9 cellular contexts compared by ENCODE assay signal in the genomic region with DNA sequence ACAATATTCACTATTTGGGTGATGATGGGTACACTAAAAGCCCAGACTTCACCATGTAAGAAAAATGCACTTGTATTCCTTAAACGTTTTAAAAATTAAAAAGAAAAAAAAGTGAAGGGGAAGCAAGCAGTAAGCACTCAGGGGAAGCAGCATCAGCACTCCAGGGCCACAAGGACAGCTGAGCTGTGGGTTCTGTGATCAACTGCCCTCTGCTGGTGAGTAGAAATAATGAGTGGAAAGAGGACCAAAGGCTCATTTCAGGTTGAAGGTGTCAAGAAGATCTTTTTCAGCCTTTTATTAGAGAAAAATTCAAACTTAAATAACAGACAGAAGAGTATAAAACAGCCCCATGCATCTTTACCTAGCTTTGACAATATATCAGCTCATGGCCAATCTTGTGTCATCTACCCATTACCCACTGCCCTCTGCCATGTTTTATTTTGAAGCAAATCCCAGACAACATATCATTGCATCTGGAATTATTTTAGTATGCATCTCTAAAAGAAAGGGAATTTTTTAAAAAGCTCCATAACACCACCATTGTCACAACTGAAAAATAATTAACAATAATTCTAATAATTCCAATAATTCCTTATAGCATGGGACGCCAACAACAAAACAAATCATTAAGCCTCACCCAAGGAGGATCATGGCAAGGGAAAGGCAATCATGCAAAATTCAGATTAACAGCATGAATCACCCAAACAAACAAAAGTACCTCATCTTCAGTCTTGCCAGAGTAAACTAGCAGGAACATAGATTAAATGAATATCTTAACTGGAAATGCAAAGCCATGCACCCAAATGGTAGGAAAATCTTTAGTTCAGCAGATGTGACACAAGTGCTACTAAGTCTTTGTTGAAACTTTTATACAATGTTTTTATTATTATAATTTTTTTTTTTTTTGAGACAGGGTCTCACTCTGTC. TPM values are rescaled to one million over a fixed set of nuclear protein-coding genes. Genes with fewer than 3 reads are reported as not detected.
DNase-seq lines count a peak whose midpoint lies in the region; ATAC-seq lines count a peak whose summit lies in the region.
"Had no signal": no experiment of that assay in that cellular context is flagged by ENCODE, and none has a peak within 500 bp of the region (broad histone marks: within the 10 kb centered on the region; RNA-seq: fewer than 3 reads in every experiment).

No MANE protein-coding gene starts in this region.

- H3K27ac Mint-ChIP-seq in activated CD4-positive, alpha-beta T cell treated with anti-CD3 and anti-CD28 coated beads, Interleukin-2, amount 10 ng/mL, durations not matched to agents 24 days and 14 days = no peak overlapping the region
- H3K27ac Mint-ChIP-seq in naive B cell = peak overlapping the region in 1 of 6 donors; percentile 91

- H3K4me3 ChIP-seq in HAP-1 = no peak overlapping the region

- no peak overlapping the region for H3K4me3 Mint-ChIP-seq in activated CD4-positive, alpha-beta T cell treated with anti-CD3 and anti-CD28 coated beads, Interleukin-2, amount 10 ng/mL, durations not matched to agents 24 days and 14 days
- no peak overlapping the region for H3K4me3 Mint-ChIP-seq in naive B cell
- H3K4me3 Mint-ChIP-seq: central memory CD8-positive, alpha-beta T cell had no signal

- DNase-seq in NCI-H1417 (lab: John Stamatoyannopoulos, UW) = peak in 2 of 3 experiments; percentile 10 to 37
- DNase-seq in NCI-H1417 treated with DMSO at 0.1 percent for 48 hours (lab: John Stamatoyannopoulos, UW) = no peak
- DNase-seq in HAP-1 (ENCODE audit: low spot score in 2 of 2) = peak; percentile 52 to 58
- peak; percentile 40 for DNase-seq in NCI-H2227 (lab: John Stamatoyannopoulos, UW; ENCODE audit: unreplicated experiment)
- DNase-seq in activated CD4-positive, alpha-beta T cell treated with anti-CD3 and anti-CD28 coated beads, Interleukin-2, amount 10 ng/mL, durations not matched to agents 24 days and 14 days = peak; percentile 82
- DNase-seq in naive B cell = peak; percentile 21

- peaks cover 18% of the 10 kb centered on the region for H3K9me3 Mint-ChIP-seq in activated CD4-positive, alpha-beta T cell treated with anti-CD3 and anti-CD28 coated beads, Interleukin-2, amount 10 ng/mL, durations not matched to agents 24 days and 14 days
- peaks cover 12 to 35% (median 18%) of the 10 kb centered on the region in 7 donors for H3K9me3 Mint-ChIP-seq in naive B cell

- no peaks in the 10 kb centered on the region for H3K4me1 ChIP-seq in HAP-1

- peak; percentile 78 for ATAC-seq in esophagus mucosa
- ATAC-seq in naive B cell (ENCODE audit: low read depth in 2 of 2) = peak; percentile 58 to 72
- no peak for ATAC-seq in HG02571 (IDR thresholded peaks at IDR 0.05; ENCODE audit: unreplicated experiment)

- peaks cover 8% of the 10 kb centered on the region for H3K4me1 Mint-ChIP-seq in activated CD4-positive, alpha-beta T cell treated with anti-CD3 and anti-CD28 coated beads, Interleukin-2, amount 10 ng/mL, durations not matched to agents 24 days and 14 days
- no peaks in the 10 kb centered on the region for H3K4me1 Mint-ChIP-seq in naive B cell

- H3K36me3 Mint-ChIP-seq in activated CD4-positive, alpha-beta T cell treated with anti-CD3 and anti-CD28 coated beads, Interleukin-2, amount 10 ng/mL, durations not matched to agents 24 days and 14 days (ENCODE audit: low read depth) = peaks cover 81% of the 10 kb centered on the region
- peaks cover 74 to 79% of the 10 kb centered on the region in 2 donors for H3K36me3 Mint-ChIP-seq in naive B cell

- H3K27me3 Mint-ChIP-seq in activated CD4-positive, alpha-beta T cell treated with anti-CD3 and anti-CD28 coated beads, Interleukin-2, amount 10 ng/mL, durations not matched to agents 24 days and 14 days = no peaks in the 10 kb centered on the region
- H3K27me3 Mint-ChIP-seq in naive B cell = no peaks in the 10 kb centered on the region
- H3K27me3 Mint-ChIP-seq: central memory CD8-positive, alpha-beta T cell had no signal

- H3K27me3 ChIP-seq in HAP-1 (ENCODE audit: low read depth) = no peaks in the 10 kb centered on the region

- peaks cover 40% of the 10 kb centered on the region for H3K36me3 ChIP-seq in HAP-1 (replicated peaks)

- intact Hi-C loops in activated CD4-positive, alpha-beta T cell treated with anti-CD3 and anti-CD28 coated beads, Interleukin-2, amount 10 ng/mL, durations not matched to agents 24 days and 14 days (cut with micrococcal nuclease) = loop anchor here (5.0 to 10.0 kb wide), 3 partner anchors 79 to 427 kb away; a partner anchor contains a TSS

- peaks cover 3% of the 10 kb centered on the region; the same call in 1 of the 2 replicates for H3K9me3 ChIP-seq in HAP-1

- in situ Hi-C loops in HAP-1 (cut with MboI; ENCODE audit: low sequenced_read_pairs) = loop anchor here (10.0 kb wide), 2 partner anchors 149 to 429 kb away; no protein-coding TSS in a partner anchor

RNA-seq across cellular contexts. Expression of a gene that starts 42.4 kb away (rescaled TPM):
- total RNA-seq in activated CD4-positive, alpha-beta T cell treated with anti-CD3 and anti-CD28 coated beads, Interleukin-2, amount 10 ng/mL, durations not matched to agents 24 days and 14 days = 34.2 and 35.6 TPM in 2 replicates
- 13.6 TPM for total RNA-seq in esophagus mucosa
- 10 to 100 TPM; 18.1 to 39.3 (median 27.6) TPM for polyA plus RNA-seq in naive B cell (ENCODE audit: low read depth in 6 of 6)
